Comparison of ENCODE assay signal across 19 cellular contexts in the genomic region with DNA sequence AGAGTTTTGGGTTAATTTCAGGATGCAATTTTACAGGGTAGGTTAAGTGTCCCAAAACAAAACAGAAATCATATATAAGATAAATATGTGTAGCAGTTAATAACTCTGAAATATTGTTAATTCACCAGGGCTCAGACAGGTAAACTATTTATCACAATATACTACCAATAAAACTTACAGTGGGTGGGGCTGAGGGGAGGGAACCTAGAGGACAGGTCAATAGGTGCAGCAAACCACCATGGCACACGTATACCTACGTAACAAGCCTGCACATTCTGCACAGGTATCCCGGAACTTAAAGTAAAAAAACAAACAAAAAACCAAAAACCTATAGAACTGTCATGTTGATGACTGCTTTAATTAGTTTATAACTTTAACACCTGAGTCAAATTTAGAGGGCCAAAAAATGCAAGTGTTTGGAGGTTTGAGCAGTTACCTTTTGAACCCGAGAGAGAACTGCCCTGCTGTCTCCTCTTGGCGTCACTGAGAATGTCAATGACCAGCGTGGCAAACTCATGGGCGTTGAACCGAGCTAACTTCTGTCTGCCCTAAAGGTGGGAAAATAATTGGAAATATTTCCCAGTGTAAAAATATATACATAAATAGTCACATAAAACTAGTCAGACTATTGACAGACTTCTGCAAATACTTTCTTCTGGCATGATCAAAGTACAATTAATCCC. TPM values are rescaled to one million over a fixed set of nuclear protein-coding genes. Genes with fewer than 3 reads are reported as not detected.
A peak's percentile ranks its signal among the peaks of the same experiment; 100 is the strongest.
DNase-seq lines count a peak whose midpoint lies in the region; ATAC-seq and TF ChIP-seq lines count a peak whose summit lies in the region.
"Had no signal": no experiment of that assay in that cellular context is flagged by ENCODE, and none has a peak within 500 bp of the region (broad histone marks: within the 10 kb centered on the region; RNA-seq: fewer than 3 reads in every experiment).

No MANE protein-coding gene starts in this region.

- no peak overlapping the region for H3K4me3 ChIP-seq in right lobe of liver
- H3K4me3 ChIP-seq: A549, BLaER1 had no signal

- no peaks in the 10 kb centered on the region for H3K27me3 ChIP-seq in CD4-positive, alpha-beta T cell (ENCODE audit: control insufficient read depth, insufficient read depth, low read length)
- H3K27me3 ChIP-seq in right lobe of liver = no peaks in the 10 kb centered on the region
- H3K27me3 ChIP-seq: BLaER1 had no signal

- TF ChIP-seq POLR2A in right lobe of liver (IDR thresholded peaks at IDR 0.05) = no peak

- DNase-seq in CD4-positive, alpha-beta T cell = no peak
- DNase-seq in right lobe of liver (peak; percentile 38 to 76 (median 68)), amniotic stem cell (lab: John Stamatoyannopoulos, UW) (no peak), CD14-positive monocyte (ENCODE audit: low spot score) (no peak), A172 (ENCODE audit: low spot score) (no peak)
- DNase-seq: CD4-positive, CD25-positive, alpha-beta regulatory T cell; DMS153; DMS79; GDM1; GOT3; H7; HFFc6; KBM-7 had no signal

- peaks cover 5% of the 10 kb centered on the region for H3K4me1 Mint-ChIP-seq in CD4-positive, alpha-beta T cell (ENCODE audit: low read depth)
- peaks cover 4% of the 10 kb centered on the region for H3K4me1 Mint-ChIP-seq in stimulated activated memory B cell treated with anti-CD40 and anti-IgM and Interleukin-4, amounts not matched to agents 10 μg/mL and 1 μg/mL and 100 μg/mL, for 72 hours
- H3K4me1 Mint-ChIP-seq in CD14-positive monocyte = no peaks in the 10 kb centered on the region

- no peak for TF ChIP-seq CTCF in CD4-positive, alpha-beta T cell (IDR thresholded peaks at IDR 0.05)
- no peak for TF ChIP-seq CTCF in VCaP (conservative IDR thresholded peaks at IDR 0.05)
- TF ChIP-seq CTCF in right lobe of liver (IDR thresholded peaks at IDR 0.05) = no peak
- no peak for TF ChIP-seq CTCF in CD14-positive monocyte (IDR thresholded peaks at IDR 0.05)

- H3K9me3 ChIP-seq in CD4-positive, alpha-beta T cell (ENCODE audit: control insufficient read depth, low read length) = no peaks in the 10 kb centered on the region
- no peaks in the 10 kb centered on the region for H3K9me3 ChIP-seq in right lobe of liver
- H3K9me3 ChIP-seq: A549, BLaER1 had no signal

- H3K36me3 ChIP-seq in right lobe of liver = peaks cover 0 to 29% (median 7%) of the 10 kb centered on the region in 4 donors

- intact Hi-C loops in CD4-positive, alpha-beta T cell (cut with DNase I, micrococcal nuclease) = no loop called here
- intact Hi-C loops in right lobe of liver (cut with DNase I) (no loop called here), CD14-positive monocyte (cut with micrococcal nuclease) (no loop called here)

- no peak overlapping the region for H3K4me3 Mint-ChIP-seq in CD4-positive, alpha-beta T cell
- H3K4me3 Mint-ChIP-seq in stimulated activated memory B cell treated with anti-CD40 and anti-IgM and Interleukin-4, amounts not matched to agents 10 μg/mL and 1 μg/mL and 100 μg/mL, for 72 hours = no peak overlapping the region
- H3K4me3 Mint-ChIP-seq in CD14-positive monocyte = no peak overlapping the region
- H3K4me3 Mint-ChIP-seq: CD4-positive, CD25-positive, alpha-beta regulatory T cell; HFFc6; IgD-negative memory B cell had no signal

- H3K36me3 Mint-ChIP-seq in CD4-positive, alpha-beta T cell (ENCODE audit: low read depth) = peaks cover 90% of the 10 kb centered on the region
- H3K36me3 Mint-ChIP-seq in stimulated activated memory B cell treated with anti-CD40 and anti-IgM and Interleukin-4, amounts not matched to agents 10 μg/mL and 1 μg/mL and 100 μg/mL, for 72 hours = peaks cover 29% of the 10 kb centered on the region
- H3K36me3 Mint-ChIP-seq in CD14-positive monocyte = peaks cover 75 to 94% of the 10 kb centered on the region in 2 donors
- H3K36me3 Mint-ChIP-seq: IgD-negative memory B cell had no signal

- H3K27me3 Mint-ChIP-seq in CD4-positive, alpha-beta T cell = no peaks in the 10 kb centered on the region
- H3K27me3 Mint-ChIP-seq in stimulated activated memory B cell treated with anti-CD40 and anti-IgM and Interleukin-4, amounts not matched to agents 10 μg/mL and 1 μg/mL and 100 μg/mL, for 72 hours = no peaks in the 10 kb centered on the region
- H3K27me3 Mint-ChIP-seq in CD14-positive monocyte (ENCODE audit: low read depth in 3 of 3) = peaks cover 0 to 2% (median 0%) of the 10 kb centered on the region in 3 donors
- H3K27me3 Mint-ChIP-seq: CD4-positive, CD25-positive, alpha-beta regulatory T cell; IgD-negative memory B cell had no signal

- 33% methylated on average over 7 of the region's 8 CpGs for WGBS in right lobe of liver (ENCODE audit: insufficient coverage, low coverage, low lambda C conversion rate, missing lambda C conversion rate)

- H3K4me1 ChIP-seq in right lobe of liver = peaks cover 0 to 10% (median 4%) of the 10 kb centered on the region in 4 donors
- H3K4me1 ChIP-seq: A549, BLaER1 had no signal

- H3K9me3 Mint-ChIP-seq in CD4-positive, alpha-beta T cell = no peaks in the 10 kb centered on the region
- no peaks in the 10 kb centered on the region for H3K9me3 Mint-ChIP-seq in stimulated activated memory B cell treated with anti-CD40 and anti-IgM and Interleukin-4, amounts not matched to agents 10 μg/mL and 1 μg/mL and 100 μg/mL, for 72 hours
- H3K9me3 Mint-ChIP-seq in CD14-positive monocyte = no peaks in the 10 kb centered on the region
- H3K9me3 Mint-ChIP-seq: CD4-positive, CD25-positive, alpha-beta regulatory T cell; HFFc6; IgD-negative memory B cell had no signal

- H3K27ac Mint-ChIP-seq in CD4-positive, alpha-beta T cell = peak overlapping the region; percentile 30
- peak overlapping the region; percentile 44 for H3K27ac Mint-ChIP-seq in stimulated activated memory B cell treated with anti-CD40 and anti-IgM and Interleukin-4, amounts not matched to agents 10 μg/mL and 1 μg/mL and 100 μg/mL, for 72 hours
- H3K27ac Mint-ChIP-seq in CD14-positive monocyte = no peak overlapping the region

- no peak for ATAC-seq in CD4-positive, alpha-beta T cell (ENCODE audit: poor library complexity)
- peak; percentile 74 to 94 (median 87) for ATAC-seq in right lobe of liver
- ATAC-seq in stimulated activated memory B cell treated with anti-CD40 and anti-IgM and Interleukin-4, amounts not matched to agents 10 μg/mL and 1 μg/mL and 100 μg/mL, for 72 hours = no peak
- ATAC-seq: A549, HCT116 had no signal

- H3K27ac ChIP-seq in CD4-positive, alpha-beta T cell (ENCODE audit: low read depth, low read length) = no peak overlapping the region
- H3K27ac ChIP-seq in VCaP = peak overlapping the region; percentile 96
- H3K27ac ChIP-seq in right lobe of liver = peak overlapping the region in 2 of 3 donors; percentile 48 to 51
- H3K27ac ChIP-seq: A549, BLaER1 had no signal

- CTCF ChIA-PET in CD4-positive, alpha-beta T cell (lab: Charles Lee) = no interaction called here

- POLR2A ChIA-PET in CD4-positive, alpha-beta T cell (lab: Charles Lee) = no interaction called here

RNA-seq across cellular contexts. Expression of a gene that starts 36.6 kb away (rescaled TPM):
- 10 to 100 TPM; 68.6 to 70.7 TPM for total RNA-seq in CD4-positive, alpha-beta T cell
- 10 to 100 TPM; 13.3 to 24.8 (median 16.8) TPM for total RNA-seq in right lobe of liver
- polyA plus RNA-seq in CD14-positive monocyte = 10 to 100 TPM; 75.8 to 98.8 TPM
- 30.2 and 30.3 TPM in 2 replicates for total RNA-seq in A172 (2014; rRNA removed; shearing (Covaris generic))

RNA-seq across cellular contexts. Expression of a gene that starts 39.7 kb away (rescaled TPM):
- total RNA-seq in CD4-positive, alpha-beta T cell = 10 to 100 TPM; 51.6 to 52.3 TPM
- 10 to 100 TPM; 14.4 to 33.7 (median 24.6) TPM for total RNA-seq in right lobe of liver
- 10 to 100 TPM; 42.8 to 46.8 TPM for polyA plus RNA-seq in CD14-positive monocyte
- 131 and 155 TPM in 2 replicates for total RNA-seq in A172 (2014; rRNA removed; shearing (Covaris generic))

RNA-seq across cellular contexts. Expression of a gene that starts 59.5 kb away (rescaled TPM):
- total RNA-seq in CD4-positive, alpha-beta T cell = 10 to 100 TPM; 13.2 to 13.6 TPM
- total RNA-seq in right lobe of liver = 1 to 10 TPM; 4.9 to 8.8 (median 6.8) TPM
- 1 to 10 TPM; 2.6 to 7.3 TPM for polyA plus RNA-seq in CD14-positive monocyte
- 17.6 and 21.9 TPM in 2 replicates for total RNA-seq in A172 (2014; rRNA removed; shearing (Covaris generic))

Comparison
In these comparisons a context has a peak if more than half of its experiments do, and no peak if none do; other contexts are left out.
1. ATAC-seq: peak in right lobe of liver (4 of 4); none in CD4-positive, alpha-beta T cell (single experiment) and stimulated activated memory B cell treated with anti-CD40 and anti-IgM and Interleukin-4, amounts not matched to agents 10 μg/mL and 1 μg/mL and 100 μg/mL, for 72 hours (single experiment).
2. DNase-seq: peak in right lobe of liver (3 of 3); none in CD4-positive, alpha-beta T cell (0 of 10), amniotic stem cell (single experiment), CD14-positive monocyte (single experiment) and A172 (single experiment).
3. H3K27ac Mint-ChIP-seq: peak in CD4-positive, alpha-beta T cell (single experiment) and stimulated activated memory B cell treated with anti-CD40 and anti-IgM and Interleukin-4, amounts not matched to agents 10 μg/mL and 1 μg/mL and 100 μg/mL, for 72 hours (single experiment); none in CD14-positive monocyte (0 of 7).